Comparison of ENCODE assay signal across 1 cellular context in the genomic region with DNA sequence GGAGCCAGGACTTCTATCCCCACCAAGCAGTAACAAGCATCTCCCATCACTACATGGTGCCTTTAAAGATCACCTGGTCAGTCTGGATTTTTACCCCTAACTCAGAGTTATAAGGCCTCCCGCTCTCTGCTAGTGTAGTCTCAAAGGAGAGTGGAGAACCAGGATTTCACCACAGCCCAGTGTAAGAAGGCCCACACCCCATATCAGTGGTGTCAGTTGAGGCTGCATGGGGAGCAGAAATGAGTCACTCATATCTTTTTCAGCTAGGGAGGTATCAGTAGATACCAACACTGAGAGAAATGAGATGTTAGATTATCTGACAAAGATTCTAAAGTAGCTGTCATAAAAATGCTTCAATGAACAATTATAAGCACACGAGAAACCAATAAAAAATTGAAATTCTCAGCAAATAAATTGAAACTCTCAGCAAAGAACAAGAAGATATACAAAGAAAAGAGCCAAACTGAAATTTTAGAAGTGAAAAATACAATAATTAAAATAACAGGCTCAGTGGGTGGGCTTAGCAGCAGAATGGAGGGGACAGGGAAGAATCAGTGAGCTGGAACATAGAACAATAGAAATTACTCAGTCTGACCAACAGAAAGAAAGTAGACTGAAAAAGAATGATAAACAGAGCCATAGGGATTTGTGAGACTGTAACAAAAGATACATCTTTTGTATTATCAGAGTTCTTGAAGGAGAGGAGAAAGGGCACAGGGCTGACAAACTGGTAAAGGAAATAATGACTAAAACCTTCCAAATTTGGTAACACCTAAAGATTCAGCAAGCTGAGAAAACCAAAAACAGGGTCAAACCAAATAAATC.
A peak's percentile ranks its signal among the peaks of the same experiment; 100 is the strongest.
TF ChIP-seq lines count a peak whose summit lies in the region.

No MANE protein-coding gene starts in this region.

TF ChIP-seq in K562, 482 proteins besides CTCF, POLR2A, EP300 and RAD21 (continued from another document and continues in another):
- TF ChIP-seq, protein P1, sequence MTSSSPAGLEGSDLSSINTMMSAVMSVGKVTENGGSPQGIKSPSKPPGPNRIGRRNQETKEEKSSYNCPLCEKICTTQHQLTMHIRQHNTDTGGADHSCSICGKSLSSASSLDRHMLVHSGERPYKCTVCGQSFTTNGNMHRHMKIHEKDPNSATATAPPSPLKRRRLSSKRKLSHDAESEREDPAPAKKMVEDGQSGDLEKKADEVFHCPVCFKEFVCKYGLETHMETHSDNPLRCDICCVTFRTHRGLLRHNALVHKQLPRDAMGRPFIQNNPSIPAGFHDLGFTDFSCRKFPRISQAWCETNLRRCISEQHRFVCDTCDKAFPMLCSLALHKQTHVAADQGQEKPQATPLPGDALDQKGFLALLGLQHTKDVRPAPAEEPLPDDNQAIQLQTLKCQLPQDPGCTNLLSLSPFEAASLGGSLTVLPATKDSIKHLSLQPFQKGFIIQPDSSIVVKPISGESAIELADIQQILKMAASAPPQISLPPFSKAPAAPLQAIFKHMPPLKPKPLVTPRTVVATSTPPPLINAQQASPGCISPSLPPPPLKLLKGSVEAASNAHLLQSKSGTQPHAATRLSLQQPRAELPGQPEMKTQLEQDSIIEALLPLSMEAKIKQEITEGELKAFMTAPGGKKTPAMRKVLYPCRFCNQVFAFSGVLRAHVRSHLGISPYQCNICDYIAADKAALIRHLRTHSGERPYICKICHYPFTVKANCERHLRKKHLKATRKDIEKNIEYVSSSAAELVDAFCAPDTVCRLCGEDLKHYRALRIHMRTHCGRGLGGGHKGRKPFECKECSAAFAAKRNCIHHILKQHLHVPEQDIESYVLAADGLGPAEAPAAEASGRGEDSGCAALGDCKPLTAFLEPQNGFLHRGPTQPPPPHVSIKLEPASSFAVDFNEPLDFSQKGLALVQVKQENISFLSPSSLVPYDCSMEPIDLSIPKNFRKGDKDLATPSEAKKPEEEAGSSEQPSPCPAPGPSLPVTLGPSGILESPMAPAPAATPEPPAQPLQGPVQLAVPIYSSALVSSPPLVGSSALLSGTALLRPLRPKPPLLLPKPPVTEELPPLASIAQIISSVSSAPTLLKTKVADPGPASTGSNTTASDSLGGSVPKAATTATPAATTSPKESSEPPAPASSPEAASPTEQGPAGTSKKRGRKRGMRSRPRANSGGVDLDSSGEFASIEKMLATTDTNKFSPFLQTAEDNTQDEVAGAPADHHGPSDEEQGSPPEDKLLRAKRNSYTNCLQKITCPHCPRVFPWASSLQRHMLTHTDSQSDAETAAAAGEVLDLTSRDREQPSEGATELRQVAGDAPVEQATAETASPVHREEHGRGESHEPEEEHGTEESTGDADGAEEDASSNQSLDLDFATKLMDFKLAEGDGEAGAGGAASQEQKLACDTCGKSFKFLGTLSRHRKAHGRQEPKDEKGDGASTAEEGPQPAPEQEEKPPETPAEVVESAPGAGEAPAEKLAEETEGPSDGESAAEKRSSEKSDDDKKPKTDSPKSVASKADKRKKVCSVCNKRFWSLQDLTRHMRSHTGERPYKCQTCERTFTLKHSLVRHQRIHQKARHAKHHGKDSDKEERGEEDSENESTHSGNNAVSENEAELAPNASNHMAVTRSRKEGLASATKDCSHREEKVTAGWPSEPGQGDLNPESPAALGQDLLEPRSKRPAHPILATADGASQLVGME (CRISPR knock-in tag; IDR thresholded peaks at IDR 0.05), result no peak
- TF ChIP-seq ZNF140 (CRISPR knock-in tag; IDR thresholded peaks at IDR 0.05) (no peak), ZNF444 (CRISPR knock-in tag; IDR thresholded peaks at IDR 0.05) (no peak), NFIX (CRISPR knock-in tag; IDR thresholded peaks at IDR 0.05; ENCODE audit: low read depth) (no peak), ELF4 (CRISPR knock-in tag; IDR thresholded peaks at IDR 0.05) (no peak), SIX5 (IDR thresholded peaks at IDR 0.05; ENCODE audit: borderline replicate concordance in 1 of 2, insufficient read depth in 1 of 2, low read depth in 1 of 2, low read length in 2 of 2) (no peak), JUND (IDR thresholded peaks at IDR 0.05; ENCODE audit: borderline replicate concordance, low read depth, low read length) (peak; percentile 99), JUND (tag; IDR thresholded peaks at IDR 0.05; ENCODE audit: borderline replicate concordance, low read depth, low read length) (peak; percentile 96; the same call in 2 of the 3 replicates), FOXK1 (CRISPR knock-in tag; IDR thresholded peaks at IDR 0.05; ENCODE audit: borderline replicate concordance) (no peak), SRSF7 (optimal IDR thresholded peaks at IDR 0.05; ENCODE audit: low read depth, low read length) (no peak), MAZ (CRISPR knock-in tag; conservative IDR thresholded peaks at IDR 0.05 in 1 of 2, IDR thresholded peaks at IDR 0.05 in 1 of 2) (peak; percentile 46 to 68; a peak in 3 of 4 replicates), CCAR2 (IDR thresholded peaks at IDR 0.05; ENCODE audit: low read depth, low read length) (no peak), HNRNPH1 (optimal IDR thresholded peaks at IDR 0.05; ENCODE audit: low read depth, low read length) (no peak), TEAD4 (IDR thresholded peaks at IDR 0.05; ENCODE audit: low read length) (peak; percentile 93), TEAD4 (CRISPR knock-in tag; IDR thresholded peaks at IDR 0.05; ENCODE audit: borderline replicate concordance) (no peak), FOXA3 (CRISPR knock-in tag; conservative IDR thresholded peaks at IDR 0.05 in 1 of 2, IDR thresholded peaks at IDR 0.05 in 1 of 2) (no peak), CHD2 (IDR thresholded peaks at IDR 0.05; ENCODE audit: low read depth, low read length) (no peak), PTRF (tag; IDR thresholded peaks at IDR 0.05) (no peak), HNRNPK (IDR thresholded peaks at IDR 0.05; ENCODE audit: low read depth, low read length, poor library complexity, severe bottlenecking) (no peak), RBFOX2 (IDR thresholded peaks at IDR 0.05; ENCODE audit: low read depth, low read length) (no peak), KLF13 (tag; IDR thresholded peaks at IDR 0.05; ENCODE audit: borderline replicate concordance, low read depth) (no peak), CCNT2 (IDR thresholded peaks at IDR 0.05; ENCODE audit: borderline replicate concordance, extremely low read depth, insufficient read length, low read depth, low read length) (peak; percentile 27), MED1 (CRISPR knock-in tag; IDR thresholded peaks at IDR 0.05; ENCODE audit: borderline replicate concordance) (no peak), CEBPG (CRISPR knock-in tag; IDR thresholded peaks at IDR 0.05) (no peak), CEBPG (tag; conservative IDR thresholded peaks at IDR 0.05 in 1 of 2, IDR thresholded peaks at IDR 0.05 in 1 of 2) (no peak), ASH1L (IDR thresholded peaks at IDR 0.05; ENCODE audit: borderline replicate concordance, low read depth, partially characterized antibody) (no peak), STAT5A (IDR thresholded peaks at IDR 0.05; ENCODE audit: borderline replicate concordance, low read length) (peak; percentile 72; the same call in 1 of the 2 replicates), NR2C2 (CRISPR knock-in tag; IDR thresholded peaks at IDR 0.05) (no peak), NR2C2 (tag; IDR thresholded peaks at IDR 0.05) (peak; percentile 20; the same call in 1 of the 2 replicates), ZNF707 (CRISPR knock-in tag; conservative IDR thresholded peaks at IDR 0.05) (no peak), ZNF12 (CRISPR knock-in tag; IDR thresholded peaks at IDR 0.05) (peak; percentile 58; the same call in 1 of the 2 replicates), ELF1 (tag; IDR thresholded peaks at IDR 0.05) (no peak), CREM (IDR thresholded peaks at IDR 0.05; ENCODE audit: low read depth) (peak; percentile 72), ZC3H8 (IDR thresholded peaks at IDR 0.05) (no peak), ZNF197 (CRISPR knock-in tag; IDR thresholded peaks at IDR 0.05; ENCODE audit: low read depth) (no peak), ZNF431 (CRISPR knock-in tag; IDR thresholded peaks at IDR 0.05) (no peak), TEAD1 (CRISPR knock-in tag; IDR thresholded peaks at IDR 0.05) (no peak)
- TF ChIP-seq, protein P2, sequence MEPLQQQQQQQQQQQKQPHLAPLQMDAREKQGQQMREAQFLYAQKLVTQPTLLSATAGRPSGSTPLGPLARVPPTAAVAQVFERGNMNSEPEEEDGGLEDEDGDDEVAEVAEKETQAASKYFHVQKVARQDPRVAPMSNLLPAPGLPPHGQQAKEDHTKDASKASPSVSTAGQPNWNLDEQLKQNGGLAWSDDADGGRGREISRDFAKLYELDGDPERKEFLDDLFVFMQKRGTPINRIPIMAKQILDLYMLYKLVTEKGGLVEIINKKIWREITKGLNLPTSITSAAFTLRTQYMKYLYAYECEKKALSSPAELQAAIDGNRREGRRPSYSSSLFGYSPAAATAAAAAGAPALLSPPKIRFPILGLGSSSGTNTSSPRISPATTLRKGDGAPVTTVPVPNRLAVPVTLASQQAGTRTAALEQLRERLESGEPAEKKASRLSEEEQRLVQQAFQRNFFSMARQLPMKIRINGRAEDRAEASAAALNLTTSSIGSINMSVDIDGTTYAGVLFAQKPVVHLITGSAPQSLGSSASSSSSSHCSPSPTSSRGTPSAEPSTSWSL (CRISPR knock-in tag; IDR thresholded peaks at IDR 0.05; ENCODE audit: borderline replicate concordance), result no peak
- TF ChIP-seq, protein P3, sequence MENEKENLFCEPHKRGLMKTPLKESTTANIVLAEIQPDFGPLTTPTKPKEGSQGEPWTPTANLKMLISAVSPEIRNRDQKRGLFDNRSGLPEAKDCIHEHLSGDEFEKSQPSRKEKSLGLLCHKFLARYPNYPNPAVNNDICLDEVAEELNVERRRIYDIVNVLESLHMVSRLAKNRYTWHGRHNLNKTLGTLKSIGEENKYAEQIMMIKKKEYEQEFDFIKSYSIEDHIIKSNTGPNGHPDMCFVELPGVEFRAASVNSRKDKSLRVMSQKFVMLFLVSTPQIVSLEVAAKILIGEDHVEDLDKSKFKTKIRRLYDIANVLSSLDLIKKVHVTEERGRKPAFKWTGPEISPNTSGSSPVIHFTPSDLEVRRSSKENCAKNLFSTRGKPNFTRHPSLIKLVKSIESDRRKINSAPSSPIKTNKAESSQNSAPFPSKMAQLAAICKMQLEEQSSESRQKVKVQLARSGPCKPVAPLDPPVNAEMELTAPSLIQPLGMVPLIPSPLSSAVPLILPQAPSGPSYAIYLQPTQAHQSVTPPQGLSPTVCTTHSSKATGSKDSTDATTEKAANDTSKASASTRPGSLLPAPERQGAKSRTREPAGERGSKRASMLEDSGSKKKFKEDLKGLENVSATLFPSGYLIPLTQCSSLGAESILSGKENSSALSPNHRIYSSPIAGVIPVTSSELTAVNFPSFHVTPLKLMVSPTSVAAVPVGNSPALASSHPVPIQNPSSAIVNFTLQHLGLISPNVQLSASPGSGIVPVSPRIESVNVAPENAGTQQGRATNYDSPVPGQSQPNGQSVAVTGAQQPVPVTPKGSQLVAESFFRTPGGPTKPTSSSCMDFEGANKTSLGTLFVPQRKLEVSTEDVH (IDR thresholded peaks at IDR 0.05; ENCODE audit: low read depth, partially characterized antibody), result no peak
- TF ChIP-seq, protein P4, sequence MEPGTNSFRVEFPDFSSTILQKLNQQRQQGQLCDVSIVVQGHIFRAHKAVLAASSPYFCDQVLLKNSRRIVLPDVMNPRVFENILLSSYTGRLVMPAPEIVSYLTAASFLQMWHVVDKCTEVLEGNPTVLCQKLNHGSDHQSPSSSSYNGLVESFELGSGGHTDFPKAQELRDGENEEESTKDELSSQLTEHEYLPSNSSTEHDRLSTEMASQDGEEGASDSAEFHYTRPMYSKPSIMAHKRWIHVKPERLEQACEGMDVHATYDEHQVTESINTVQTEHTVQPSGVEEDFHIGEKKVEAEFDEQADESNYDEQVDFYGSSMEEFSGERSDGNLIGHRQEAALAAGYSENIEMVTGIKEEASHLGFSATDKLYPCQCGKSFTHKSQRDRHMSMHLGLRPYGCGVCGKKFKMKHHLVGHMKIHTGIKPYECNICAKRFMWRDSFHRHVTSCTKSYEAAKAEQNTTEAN (CRISPR knock-in tag; IDR thresholded peaks at IDR 0.05), result no peak
- TF ChIP-seq, protein P5, sequence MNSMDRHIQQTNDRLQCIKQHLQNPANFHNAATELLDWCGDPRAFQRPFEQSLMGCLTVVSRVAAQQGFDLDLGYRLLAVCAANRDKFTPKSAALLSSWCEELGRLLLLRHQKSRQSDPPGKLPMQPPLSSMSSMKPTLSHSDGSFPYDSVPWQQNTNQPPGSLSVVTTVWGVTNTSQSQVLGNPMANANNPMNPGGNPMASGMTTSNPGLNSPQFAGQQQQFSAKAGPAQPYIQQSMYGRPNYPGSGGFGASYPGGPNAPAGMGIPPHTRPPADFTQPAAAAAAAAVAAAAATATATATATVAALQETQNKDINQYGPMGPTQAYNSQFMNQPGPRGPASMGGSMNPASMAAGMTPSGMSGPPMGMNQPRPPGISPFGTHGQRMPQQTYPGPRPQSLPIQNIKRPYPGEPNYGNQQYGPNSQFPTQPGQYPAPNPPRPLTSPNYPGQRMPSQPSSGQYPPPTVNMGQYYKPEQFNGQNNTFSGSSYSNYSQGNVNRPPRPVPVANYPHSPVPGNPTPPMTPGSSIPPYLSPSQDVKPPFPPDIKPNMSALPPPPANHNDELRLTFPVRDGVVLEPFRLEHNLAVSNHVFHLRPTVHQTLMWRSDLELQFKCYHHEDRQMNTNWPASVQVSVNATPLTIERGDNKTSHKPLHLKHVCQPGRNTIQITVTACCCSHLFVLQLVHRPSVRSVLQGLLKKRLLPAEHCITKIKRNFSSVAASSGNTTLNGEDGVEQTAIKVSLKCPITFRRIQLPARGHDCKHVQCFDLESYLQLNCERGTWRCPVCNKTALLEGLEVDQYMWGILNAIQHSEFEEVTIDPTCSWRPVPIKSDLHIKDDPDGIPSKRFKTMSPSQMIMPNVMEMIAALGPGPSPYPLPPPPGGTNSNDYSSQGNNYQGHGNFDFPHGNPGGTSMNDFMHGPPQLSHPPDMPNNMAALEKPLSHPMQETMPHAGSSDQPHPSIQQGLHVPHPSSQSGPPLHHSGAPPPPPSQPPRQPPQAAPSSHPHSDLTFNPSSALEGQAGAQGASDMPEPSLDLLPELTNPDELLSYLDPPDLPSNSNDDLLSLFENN (IDR thresholded peaks at IDR 0.05; ENCODE audit: low read depth in 2 of 2, low read length in 2 of 2), result no peak
- TF ChIP-seq, protein P6, sequence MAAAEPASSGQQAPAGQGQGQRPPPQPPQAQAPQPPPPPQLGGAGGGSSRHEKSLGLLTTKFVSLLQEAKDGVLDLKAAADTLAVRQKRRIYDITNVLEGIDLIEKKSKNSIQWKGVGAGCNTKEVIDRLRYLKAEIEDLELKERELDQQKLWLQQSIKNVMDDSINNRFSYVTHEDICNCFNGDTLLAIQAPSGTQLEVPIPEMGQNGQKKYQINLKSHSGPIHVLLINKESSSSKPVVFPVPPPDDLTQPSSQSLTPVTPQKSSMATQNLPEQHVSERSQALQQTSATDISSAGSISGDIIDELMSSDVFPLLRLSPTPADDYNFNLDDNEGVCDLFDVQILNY (CRISPR knock-in tag; IDR thresholded peaks at IDR 0.05), result no peak
- TF ChIP-seq, protein P7, sequence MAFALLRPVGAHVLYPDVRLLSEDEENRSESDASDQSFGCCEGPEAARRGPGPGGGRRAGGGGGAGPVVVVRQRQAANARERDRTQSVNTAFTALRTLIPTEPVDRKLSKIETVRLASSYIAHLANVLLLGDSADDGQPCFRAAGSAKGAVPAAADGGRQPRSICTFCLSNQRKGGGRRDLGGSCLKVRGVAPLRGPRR (CRISPR knock-in tag; IDR thresholded peaks at IDR 0.05), result no peak
- TF ChIP-seq, protein P8, sequence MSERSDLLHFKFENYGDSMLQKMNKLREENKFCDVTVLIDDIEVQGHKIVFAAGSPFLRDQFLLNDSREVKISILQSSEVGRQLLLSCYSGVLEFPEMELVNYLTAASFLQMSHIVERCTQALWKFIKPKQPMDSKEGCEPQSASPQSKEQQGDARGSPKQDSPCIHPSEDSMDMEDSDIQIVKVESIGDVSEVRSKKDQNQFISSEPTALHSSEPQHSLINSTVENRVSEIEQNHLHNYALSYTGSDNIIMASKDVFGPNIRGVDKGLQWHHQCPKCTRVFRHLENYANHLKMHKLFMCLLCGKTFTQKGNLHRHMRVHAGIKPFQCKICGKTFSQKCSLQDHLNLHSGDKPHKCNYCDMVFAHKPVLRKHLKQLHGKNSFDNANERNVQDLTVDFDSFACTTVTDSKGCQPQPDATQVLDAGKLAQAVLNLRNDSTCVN (CRISPR knock-in tag; IDR thresholded peaks at IDR 0.05), result no peak
